Comparison of ENCODE assay signal across 21 cellular contexts in genomic region chr3:193660698-193661400, GRCh38.
DNase-seq lines count a peak whose midpoint lies in the region; ATAC-seq, FAIRE-seq and TF ChIP-seq lines count a peak whose summit lies in the region.
"Had no signal": no experiment of that assay in that cellular context is flagged by ENCODE, and none has a peak within 500 bp of the region (broad histone marks: within the 10 kb centered on the region; RNA-seq: fewer than 3 reads in every experiment).

No MANE protein-coding gene starts in this region.

- POLR2A ChIA-PET in HepG2 (lab: Yijun Ruan, JAX): no interaction called here

- 100% methylated on average over 4 of the region's 4 CpGs for WGBS in HepG2 (ENCODE audit: low lambda C conversion rate)
- 95% methylated on average over 4 of the region's 4 CpGs for WGBS in right lobe of liver (ENCODE audit: insufficient coverage, low coverage, low lambda C conversion rate, missing lambda C conversion rate)

- H3K4me1 Mint-ChIP-seq in central memory CD8-positive, alpha-beta T cell: no peaks in the 10 kb centered on the region
- peaks cover 0 to 12% of the 10 kb centered on the region in 2 donors for H3K4me1 Mint-ChIP-seq in stimulated activated naive B cell treated with anti-CD40 and anti-IgM and Interleukin-4, amounts not matched to agents 10 μg/mL and 1 μg/mL and 100 μg/mL, for 72 hours

- TF ChIP-seq RAD21 in HepG2 (CRISPR knock-in tag; IDR thresholded peaks at IDR 0.05): no peak

- H3K9me3 ChIP-seq in HepG2 (ENCODE audit: low read length) (no peaks in the 10 kb centered on the region), right lobe of liver (no peaks in the 10 kb centered on the region), RWPE2 (ENCODE audit: severe bottlenecking) (no peaks in the 10 kb centered on the region)
- H3K9me3 ChIP-seq: A549 had no signal

- no peak overlapping the region for H3K4me2 ChIP-seq in HepG2 (ENCODE audit: low read depth, low read length)
- H3K4me2 ChIP-seq: A549 had no signal

- TSS peak; percentile 11 for BruUV-seq in HepG2 (replicated peaks; lab: Mats Ljungman, UMichigan)

- no peaks in the 10 kb centered on the region for H3K27me3 ChIP-seq in HepG2 (ENCODE audit: control insufficient read depth in 1 of 2, insufficient read depth in 2 of 2, low read length in 2 of 2)
- no peaks in the 10 kb centered on the region for H3K27me3 ChIP-seq in right lobe of liver
- no peaks in the 10 kb centered on the region for H3K27me3 ChIP-seq in RWPE2 (ENCODE audit: insufficient read depth, poor library complexity, severe bottlenecking)

- FAIRE-seq in HepG2 (lab: Jason Lieb, UNC): no peak
- FAIRE-seq: A549, RCC 7860 had no signal

- peaks cover 6 to 48% of the 10 kb centered on the region in 2 experiments for H3K36me3 ChIP-seq in HepG2 (replicated peaks in 1 of 2; ENCODE audit: control insufficient read depth in 1 of 2, insufficient read depth in 2 of 2, low read length in 2 of 2)
- peaks cover 0 to 25% (median 4%) of the 10 kb centered on the region in 4 donors for H3K36me3 ChIP-seq in right lobe of liver
- peaks cover 86% of the 10 kb centered on the region for H3K36me3 ChIP-seq in RWPE2 (ENCODE audit: low read depth)

- TF ChIP-seq POLR2A in HepG2 (IDR thresholded peaks at IDR 0.05; ENCODE audit: insufficient read depth in 1 of 2, low read depth in 2 of 2, low read length in 2 of 2): no peak
- TF ChIP-seq POLR2A in right lobe of liver (IDR thresholded peaks at IDR 0.05): no peak

- no peaks in the 10 kb centered on the region for H3K9me3 Mint-ChIP-seq in central memory CD8-positive, alpha-beta T cell
- no peaks in the 10 kb centered on the region for H3K9me3 Mint-ChIP-seq in stimulated activated naive B cell treated with anti-CD40 and anti-IgM and Interleukin-4, amounts not matched to agents 10 μg/mL and 1 μg/mL and 100 μg/mL, for 72 hours

- no peak overlapping the region for H2AFZ ChIP-seq in HepG2 (ENCODE audit: low read length)

- no peak overlapping the region for H3K9ac ChIP-seq in HepG2 (ENCODE audit: insufficient read depth, low read depth, low read length)

- H3K27me3 Mint-ChIP-seq in central memory CD8-positive, alpha-beta T cell: no peaks in the 10 kb centered on the region
- no peaks in the 10 kb centered on the region for H3K27me3 Mint-ChIP-seq in stimulated activated naive B cell treated with anti-CD40 and anti-IgM and Interleukin-4, amounts not matched to agents 10 μg/mL and 1 μg/mL and 100 μg/mL, for 72 hours

- H3K4me3 Mint-ChIP-seq in central memory CD8-positive, alpha-beta T cell: no peak overlapping the region
- H3K4me3 Mint-ChIP-seq in stimulated activated naive B cell treated with anti-CD40 and anti-IgM and Interleukin-4, amounts not matched to agents 10 μg/mL and 1 μg/mL and 100 μg/mL, for 72 hours: no peak overlapping the region

- ATAC-seq in HepG2 (no peak), right lobe of liver (no peak), RWPE2 (ENCODE audit: low read depth) (0 out of 3 replicates have a peak, but pooled peaks have one; percentile 10)
- no peak for ATAC-seq in central memory CD8-positive, alpha-beta T cell (replicated peaks; ENCODE audit: extremely low read depth, poor library complexity, severe bottlenecking)
- no peak for ATAC-seq in stimulated activated naive B cell treated with anti-CD40 and anti-IgM and Interleukin-4, amounts not matched to agents 10 μg/mL and 1 μg/mL and 100 μg/mL, for 72 hours (replicated peaks)
- ATAC-seq: A549, SK-N-SH treated with all-trans-retinoic acid at 6 μM for 48 hours had no signal

- peaks cover 58% of the 10 kb centered on the region for H3K36me3 Mint-ChIP-seq in central memory CD8-positive, alpha-beta T cell (ENCODE audit: insufficient read depth)
- peaks cover 27 to 39% of the 10 kb centered on the region in 2 donors for H3K36me3 Mint-ChIP-seq in stimulated activated naive B cell treated with anti-CD40 and anti-IgM and Interleukin-4, amounts not matched to agents 10 μg/mL and 1 μg/mL and 100 μg/mL, for 72 hours

- peaks cover 14% of the 10 kb centered on the region; the same call in 1 of the 2 replicates for H3K4me1 ChIP-seq in HepG2 (ENCODE audit: insufficient read depth, low read length)
- H3K4me1 ChIP-seq in right lobe of liver: peaks cover 0 to 20% (median 7%) of the 10 kb centered on the region in 4 donors
- no peaks in the 10 kb centered on the region for H3K4me1 ChIP-seq in RWPE2 (ENCODE audit: insufficient read depth, poor library complexity, severe bottlenecking)
- H3K4me1 ChIP-seq: A549 had no signal

- no peaks in the 10 kb centered on the region for H4K20me1 ChIP-seq in HepG2 (ENCODE audit: insufficient read depth, low read length)

- H3K27ac ChIP-seq in HepG2 (ENCODE audit: extremely low read length, insufficient read depth, low read length): no peak overlapping the region
- no peak overlapping the region for H3K27ac ChIP-seq in right lobe of liver
- H3K27ac ChIP-seq in RWPE2 (ENCODE audit: poor library complexity, severe bottlenecking): no peak overlapping the region
- no peak overlapping the region for H3K27ac ChIP-seq in coronary artery
- H3K27ac ChIP-seq: A549 had no signal

- peak overlapping the region; percentile 61 for H3K27ac Mint-ChIP-seq in central memory CD8-positive, alpha-beta T cell (ENCODE audit: low read depth)
- peak overlapping the region; percentile 17 for H3K27ac Mint-ChIP-seq in stimulated activated naive B cell treated with anti-CD40 and anti-IgM and Interleukin-4, amounts not matched to agents 10 μg/mL and 1 μg/mL and 100 μg/mL, for 72 hours

- H3K4me3 ChIP-seq in HepG2 (replicated peaks in 1 of 3; ENCODE audit: insufficient read depth in 1 of 3, low read depth in 2 of 3, low read length in 3 of 3) (no peak overlapping the region), right lobe of liver (no peak overlapping the region), RWPE2 (ENCODE audit: severe bottlenecking) (no peak overlapping the region), coronary artery (no peak overlapping the region)
- H3K4me3 ChIP-seq: A549 had no signal

- DNase-seq in HepG2 (ENCODE audit: low spot score) (no peak), right lobe of liver (no peak), RWPE2 (ENCODE audit: low spot score) (no peak), coronary artery (ENCODE audit: low spot score) (no peak), glomerular visceral epithelial cell (ENCODE audit: extremely low spot score) (no peak), iPS-NIHi7 (ENCODE audit: extremely low spot score) (no peak)
- DNase-seq in central memory CD8-positive, alpha-beta T cell (ENCODE audit: low spot score in 2 of 2): no peak
- no peak for DNase-seq in stimulated activated naive B cell treated with anti-CD40 and anti-IgM and Interleukin-4, amounts not matched to agents 10 μg/mL and 1 μg/mL and 100 μg/mL, for 72 hours
- DNase-seq: C1 segment of cervical spinal cord, DMS53, Karpas-422, MM.1S, NCI-H1105, NCI-H1694, NCI-H2107, NCI-H2227 treated with DMSO at 0.1 percent for 48 hours, NCI-H524, SHP77 had no signal

- in situ Hi-C loops in HepG2 (cut with HindIII; ENCODE audit: extremely low pct_ligation_motif_present, low pct_unique_long_range_greater_than_20kb): loop anchor here (25.0 kb wide), 1 partner anchor 651 kb away; no protein-coding TSS in a partner anchor

- TF ChIP-seq EP300 in HepG2 (IDR thresholded peaks at IDR 0.05; ENCODE audit: low read depth in 2 of 2, low read length in 2 of 2) (no peak), HepG2 (CRISPR knock-in tag; IDR thresholded peaks at IDR 0.05; ENCODE audit: borderline replicate concordance) (no peak)

- CTCF ChIA-PET in HepG2 (lab: Yijun Ruan, JAX; ENCODE audit: low intra/inter-chr PET ratio, low total read pairs): no interaction called here

- TF ChIP-seq CTCF in HepG2 (CRISPR knock-in tag; IDR thresholded peaks at IDR 0.05) (no peak), right lobe of liver (IDR thresholded peaks at IDR 0.05) (no peak), RWPE2 (IDR thresholded peaks at IDR 0.05; ENCODE audit: poor library complexity, severe bottlenecking) (no peak), coronary artery (IDR thresholded peaks at IDR 0.05) (no peak)

- no peaks in the 10 kb centered on the region for H3K79me2 ChIP-seq in HepG2 (ENCODE audit: insufficient read depth, low read length)

- intact Hi-C loops in HepG2 (cut with micrococcal nuclease; ENCODE audit: unreplicated experiment) (loop anchor here (10.0 kb wide), 1 partner anchor 474 kb away; the partner anchor contains the start of gene HES1), right lobe of liver (cut with DNase I) (no loop called here)

TF ChIP-seq in HepG2, 621 proteins besides CTCF, POLR2A, EP300 and RAD21:
- TF ChIP-seq ZNF296 (CRISPR knock-in tag; conservative IDR thresholded peaks at IDR 0.05): no peak
- no peak for TF ChIP-seq ZNF672 (CRISPR knock-in tag; IDR thresholded peaks at IDR 0.05)
TF ChIP-seq in HepG2: peak in this region for 0.
